Comparison of ENCODE assay signal across 1 cellular context in genomic region chr6:24699521-24700359, GRCh38.
TF ChIP-seq lines count a peak whose summit lies in the region.

No MANE protein-coding gene starts in this region.

TF ChIP-seq in endothelial cell of umbilical vein, 7 proteins besides CTCF, POLR2A, EP300 and RAD21:
- TF ChIP-seq MAX (IDR thresholded peaks at IDR 0.05; ENCODE audit: insufficient read depth, insufficient read length) = no peak
- no peak for TF ChIP-seq MYC (IDR thresholded peaks at IDR 0.05; ENCODE audit: low read depth, low read length)
- no peak for TF ChIP-seq GATA2 (IDR thresholded peaks at IDR 0.05; ENCODE audit: insufficient read depth, insufficient read length, low read depth, low read length)
- TF ChIP-seq JUN (IDR thresholded peaks at IDR 0.05; ENCODE audit: borderline replicate concordance, insufficient read depth, insufficient read length, low read depth) = no peak
- TF ChIP-seq FOS (IDR thresholded peaks at IDR 0.05; ENCODE audit: borderline replicate concordance, insufficient read depth, low read length) = no peak
- no peak for TF ChIP-seq EZH2 (IDR thresholded peaks at IDR 0.05; ENCODE audit: borderline replicate concordance, low read depth, low read length, severe bottlenecking)
- no peak for TF ChIP-seq POLR2AphosphoS5 (IDR thresholded peaks at IDR 0.05; ENCODE audit: insufficient read depth, low read depth, low read length)
